11 cellular contexts compared by ENCODE assay signal in the genomic region with DNA sequence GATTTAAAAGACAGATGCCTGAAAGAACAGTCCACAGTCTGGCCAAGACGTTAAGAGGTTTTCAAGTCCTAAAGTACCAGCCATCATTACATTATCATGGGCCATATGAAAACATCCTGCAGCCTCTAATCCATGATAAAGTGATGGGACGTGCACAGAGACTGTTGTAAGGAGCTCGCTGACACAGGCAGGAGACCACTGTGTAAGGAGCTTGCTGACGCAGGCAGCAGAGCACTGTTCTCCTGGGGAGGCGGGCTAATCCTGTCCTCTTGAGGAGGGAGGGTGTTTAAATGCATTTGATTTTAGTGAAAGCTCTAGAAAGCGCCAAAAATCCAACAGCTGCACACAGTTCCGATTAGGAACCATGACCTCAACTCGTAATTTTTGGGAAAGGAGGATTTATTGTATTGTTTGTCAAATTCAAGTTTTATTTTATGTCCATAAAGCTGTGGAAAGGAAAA. TPM values are rescaled to one million over a fixed set of nuclear protein-coding genes. Genes with fewer than 3 reads are reported as not detected.
DNase-seq lines count a peak whose midpoint lies in the region; ATAC-seq and TF ChIP-seq lines count a peak whose summit lies in the region.
"Had no signal": no experiment of that assay in that cellular context is flagged by ENCODE, and none has a peak within 500 bp of the region (broad histone marks: within the 10 kb centered on the region; RNA-seq: fewer than 3 reads in every experiment).

No MANE protein-coding gene starts in this region.

- no peak overlapping the region for H2AFZ ChIP-seq in smooth muscle cell (ENCODE audit: low read depth)

- DNase-seq in body of pancreas = no peak
- peak in 1 of 2 donors; percentile 57 for DNase-seq in left colon
- no peak for DNase-seq in smooth muscle cell (lab: John Stamatoyannopoulos, UW; ENCODE audit: unreplicated experiment)
- DNase-seq in activated CD4-positive, alpha-beta T cell treated with anti-CD3 and anti-CD28 coated beads, Interleukin-2, amount 50 U/mL, for 4 hours = no peak
- DNase-seq in CD14-positive monocyte (ENCODE audit: low spot score) = no peak
- no peak for DNase-seq in stimulated activated effector memory CD8-positive, alpha-beta T cell treated with anti-CD3 and anti-CD28 coated beads, Interleukin-12 subunit alpha, Interleukin-12 subunit beta, amount 100 ng/mL, for 72 hours (ENCODE audit: low spot score in 2 of 2)
- DNase-seq: activated naive CD8-positive, alpha-beta T cell treated with anti-CD3 and anti-CD28 coated beads for 36 hours; CD4-positive, alpha-beta memory T cell; hypothalamus had no signal

- peaks cover 0 to 2% (median 0%) of the 10 kb centered on the region in 3 donors for H3K27me3 Mint-ChIP-seq in CD14-positive monocyte (ENCODE audit: low read depth in 3 of 3)
- H3K27me3 Mint-ChIP-seq: activated naive CD8-positive, alpha-beta T cell treated with anti-CD3 and anti-CD28 coated beads for 36 hours; CD4-positive, alpha-beta memory T cell had no signal

- no peak for TF ChIP-seq POLR2A in body of pancreas (IDR thresholded peaks at IDR 0.05)

- H3K27ac Mint-ChIP-seq in CD14-positive monocyte = no peak overlapping the region
- no peak overlapping the region for H3K27ac Mint-ChIP-seq in stimulated activated effector memory CD8-positive, alpha-beta T cell treated with anti-CD3 and anti-CD28 coated beads, Interleukin-12 subunit alpha, Interleukin-12 subunit beta, amount 100 ng/mL, for 72 hours
- H3K27ac Mint-ChIP-seq: activated naive CD8-positive, alpha-beta T cell treated with anti-CD3 and anti-CD28 coated beads for 36 hours had no signal

- H3K27ac ChIP-seq in body of pancreas (peak overlapping the region in 3 of 4 donors; percentile 63 to 78 (median 68)), smooth muscle cell (ENCODE audit: low read depth) (peak overlapping the region; percentile 87)

- peaks cover 47% of the 10 kb centered on the region for H3K79me2 ChIP-seq in smooth muscle cell (ENCODE audit: low read depth)

- TF ChIP-seq EP300 in Ishikawa (IDR thresholded peaks at IDR 0.05; ENCODE audit: borderline replicate concordance) = no peak

- TF ChIP-seq CTCF in body of pancreas (IDR thresholded peaks at IDR 0.05) (no peak), smooth muscle cell (IDR thresholded peaks at IDR 0.05; ENCODE audit: borderline replicate concordance, insufficient read depth, poor library complexity, severe bottlenecking) (no peak), CD14-positive monocyte (IDR thresholded peaks at IDR 0.05) (no peak)

- peaks cover 48% of the 10 kb centered on the region for H4K20me1 ChIP-seq in smooth muscle cell (ENCODE audit: low read depth)

- TF ChIP-seq RAD21 in Ishikawa (IDR thresholded peaks at IDR 0.05; ENCODE audit: low read depth) = no peak

- no peak overlapping the region for H3K4me3 Mint-ChIP-seq in CD14-positive monocyte
- H3K4me3 Mint-ChIP-seq in stimulated activated effector memory CD8-positive, alpha-beta T cell treated with anti-CD3 and anti-CD28 coated beads, Interleukin-12 subunit alpha, Interleukin-12 subunit beta, amount 100 ng/mL, for 72 hours = no peak overlapping the region
- H3K4me3 Mint-ChIP-seq: activated naive CD8-positive, alpha-beta T cell treated with anti-CD3 and anti-CD28 coated beads for 36 hours; CD4-positive, alpha-beta memory T cell had no signal

- no peak overlapping the region for H3K4me3 ChIP-seq in body of pancreas
- H3K4me3 ChIP-seq in smooth muscle cell = no peak overlapping the region

- H3K9ac ChIP-seq in smooth muscle cell (ENCODE audit: low read depth) = peak overlapping the region; percentile 59

- H3F3A ChIP-seq in smooth muscle cell (ENCODE audit: low read depth) = peaks cover 31% of the 10 kb centered on the region

- H3K36me3 ChIP-seq in body of pancreas (replicated peaks in 1 of 2; ENCODE audit: insufficient read depth in 1 of 2, low read depth in 2 of 2) (no peaks in the 10 kb centered on the region), smooth muscle cell (ENCODE audit: low read depth) (no peaks in the 10 kb centered on the region)

- WGBS in body of pancreas, 2 donors = 80 to 85% methylated on average over 8 of the region's 8 CpGs
- WGBS in smooth muscle cell (ENCODE audit: low lambda C conversion rate) = 32% methylated on average over 8 of the region's 8 CpGs

- intact Hi-C loops in body of pancreas (cut with DNase I) (no loop called here), left colon (cut with DNase I, micrococcal nuclease) (no loop called here), CD14-positive monocyte (cut with micrococcal nuclease) (no loop called here)

- H3K9me3 Mint-ChIP-seq in CD14-positive monocyte = peaks cover 0 to 5% (median 0%) of the 10 kb centered on the region in 7 donors
- H3K9me3 Mint-ChIP-seq in stimulated activated effector memory CD8-positive, alpha-beta T cell treated with anti-CD3 and anti-CD28 coated beads, Interleukin-12 subunit alpha, Interleukin-12 subunit beta, amount 100 ng/mL, for 72 hours = no peaks in the 10 kb centered on the region
- H3K9me3 Mint-ChIP-seq: CD4-positive, alpha-beta memory T cell had no signal

- H3K9me3 ChIP-seq in body of pancreas (no peaks in the 10 kb centered on the region), smooth muscle cell (replicated peaks; ENCODE audit: low read depth) (no peaks in the 10 kb centered on the region)

- ATAC-seq in body of pancreas = no peak
- ATAC-seq in left colon = peak; percentile 30
- no peak for ATAC-seq in HG03342 (IDR thresholded peaks at IDR 0.05; ENCODE audit: unreplicated experiment)
- ATAC-seq in stimulated activated effector memory CD8-positive, alpha-beta T cell treated with anti-CD3 and anti-CD28 coated beads, Interleukin-12 subunit alpha, Interleukin-12 subunit beta, amount 100 ng/mL, for 72 hours = no peak

- peaks cover 8% of the 10 kb centered on the region for H3K4me1 Mint-ChIP-seq in CD14-positive monocyte
- peaks cover 25% of the 10 kb centered on the region for H3K4me1 Mint-ChIP-seq in stimulated activated effector memory CD8-positive, alpha-beta T cell treated with anti-CD3 and anti-CD28 coated beads, Interleukin-12 subunit alpha, Interleukin-12 subunit beta, amount 100 ng/mL, for 72 hours

- H3K4me2 ChIP-seq in smooth muscle cell = peak overlapping the region; percentile 68

- H3K36me3 Mint-ChIP-seq in CD14-positive monocyte = peaks cover 9 to 20% of the 10 kb centered on the region in 2 donors
- H3K36me3 Mint-ChIP-seq in stimulated activated effector memory CD8-positive, alpha-beta T cell treated with anti-CD3 and anti-CD28 coated beads, Interleukin-12 subunit alpha, Interleukin-12 subunit beta, amount 100 ng/mL, for 72 hours = no peaks in the 10 kb centered on the region

- H3K27me3 ChIP-seq in body of pancreas (no peaks in the 10 kb centered on the region), smooth muscle cell (ENCODE audit: low read depth) (no peaks in the 10 kb centered on the region)

- H3K4me1 ChIP-seq in body of pancreas (peaks cover 18% of the 10 kb centered on the region), smooth muscle cell (ENCODE audit: low read depth) (peaks cover 28% of the 10 kb centered on the region)

TF ChIP-seq in Ishikawa, 13 proteins besides CTCF, POLR2A, EP300 and RAD21:
- TF ChIP-seq CREB1 (IDR thresholded peaks at IDR 0.05; ENCODE audit: low read depth) (no peak), TCF12 (IDR thresholded peaks at IDR 0.05; ENCODE audit: low read depth) (no peak), ZBTB7A (IDR thresholded peaks at IDR 0.05; ENCODE audit: low read depth) (0 out of 2 replicates have a peak, but pooled peaks have one; percentile 8), YY1 (IDR thresholded peaks at IDR 0.05; ENCODE audit: low read depth) (no peak), TAF1 (IDR thresholded peaks at IDR 0.05; ENCODE audit: low read depth) (no peak), NFIC (IDR thresholded peaks at IDR 0.05) (no peak)
- TF ChIP-seq, protein P1, sequence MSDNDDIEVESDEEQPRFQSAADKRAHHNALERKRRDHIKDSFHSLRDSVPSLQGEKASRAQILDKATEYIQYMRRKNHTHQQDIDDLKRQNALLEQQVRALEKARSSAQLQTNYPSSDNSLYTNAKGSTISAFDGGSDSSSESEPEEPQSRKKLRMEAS (IDR thresholded peaks at IDR 0.05) = no peak
- TF ChIP-seq, protein P2, sequence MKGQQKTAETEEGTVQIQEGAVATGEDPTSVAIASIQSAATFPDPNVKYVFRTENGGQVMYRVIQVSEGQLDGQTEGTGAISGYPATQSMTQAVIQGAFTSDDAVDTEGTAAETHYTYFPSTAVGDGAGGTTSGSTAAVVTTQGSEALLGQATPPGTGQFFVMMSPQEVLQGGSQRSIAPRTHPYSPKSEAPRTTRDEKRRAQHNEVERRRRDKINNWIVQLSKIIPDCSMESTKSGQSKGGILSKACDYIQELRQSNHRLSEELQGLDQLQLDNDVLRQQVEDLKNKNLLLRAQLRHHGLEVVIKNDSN (IDR thresholded peaks at IDR 0.05) = no peak

RNA-seq across cellular contexts. Expression of a gene that starts 16.9 kb away (rescaled TPM):
- total RNA-seq in body of pancreas (10 to 100 TPM; 25.4 to 41.2 TPM), left colon (100 to 1,000 TPM in 1 of 2 donors, 10 to 100 TPM in 1; 66.6 to 154 TPM), smooth muscle cell (28.5 and 32.5 TPM in 2 replicates)
- polyA plus RNA-seq in smooth muscle cell (33.0 and 59.4 TPM in 2 replicates), CD14-positive monocyte (1 to 10 TPM; 2.1 to 5.8 TPM)
